27 cellular contexts compared by ENCODE assay signal in genomic region chr1:6632588-6633514, GRCh38. TPM values are rescaled to one million over a fixed set of nuclear protein-coding genes. Genes with fewer than 3 reads are reported as not detected.
DNase-seq lines count a peak whose midpoint lies in the region; ATAC-seq and TF ChIP-seq lines count a peak whose summit lies in the region.
"Had no signal": no experiment of that assay in that cellular context is flagged by ENCODE, and none has a peak within 500 bp of the region (broad histone marks: within the 10 kb centered on the region; RNA-seq: fewer than 3 reads in every experiment).

No MANE protein-coding gene starts in this region.

- H3K79me2 ChIP-seq in osteoblast (ENCODE audit: insufficient read depth, low read length): peaks cover 18% of the 10 kb centered on the region

- intact Hi-C loops in right cardiac atrium (cut with DNase I): loop anchor here in 1 of 4 donors (10.0 kb wide), 1 partner anchor 78 kb away; the partner anchor contains the start of genes NOL9 and TAS1R1
- intact Hi-C loops in Right ventricle myocardium inferior (cut with DNase I): no loop called here
- intact Hi-C loops in ascending aorta (cut with DNase I): no loop called here

- H3K4me3 ChIP-seq in right cardiac atrium (ENCODE audit: low read length) (no peak overlapping the region), osteoblast (ENCODE audit: insufficient read depth, low read length) (no peak overlapping the region), ascending aorta (no peak overlapping the region)
- H3K4me3 ChIP-seq: esophagus squamous epithelium, lower lobe of right lung, pancreas, smooth muscle cell, tibial nerve had no signal

- H4K20me1 ChIP-seq in osteoblast (ENCODE audit: insufficient read depth, low read length): peaks cover 6% of the 10 kb centered on the region

- DNase-seq in right cardiac atrium: peak in 2 of 3 donors; percentile 37 to 43
- DNase-seq in Right ventricle myocardium inferior (ENCODE audit: missing footprints): no peak
- DNase-seq in osteoblast (ENCODE audit: insufficient read length, low spot score, missing footprints): peak; percentile 41
- DNase-seq in ascending aorta (ENCODE audit: low spot score in 2 of 2): no peak
- DNase-seq: activated CD4-positive, alpha-beta T cell treated with anti-CD3 and anti-CD28 coated beads, Interleukin-2, amount 10 ng/mL, durations not matched to agents 24 days and 14 days; activated gamma-delta T cell treated with Interleukin-2 at 50 U/mL for 16 hours; activated T-cell treated with anti-CD3 and anti-CD28 coated beads, Interleukin-2, amount 50 U/mL, for 1 hour; CD4-positive, alpha-beta memory T cell; EL; esophagus squamous epithelium; foreskin melanocyte; kidney glomerular epithelial cell; lower lobe of right lung; natural killer cell; NCI-H1417 treated with DMSO at 0.1 percent for 48 hours; NCI-H2081; NCI-H2227 treated with DMSO at 0.1 percent for 48 hours; NCI-H526 treated with DMSO at 0.1 percent for 48 hours; pancreas; retina; SIG-M5; stimulated activated CD4-positive, alpha-beta T cell treated with anti-CD3 and anti-CD28 coated beads, Interleukin-1b, Interleukin-23, amount 100 ng/mL, for 48 hours; stimulated activated CD8-positive, alpha-beta memory T cell treated with anti-CD3 and anti-CD28 coated beads, Interleukin-4, amount 100 ng/mL, for 48 hours; T-helper 9 cell; WERI-Rb-1 had no signal

- no peak overlapping the region for H3K27ac ChIP-seq in right cardiac atrium (ENCODE audit: low read length)
- no peak overlapping the region for H3K27ac ChIP-seq in osteoblast (ENCODE audit: low read depth, low read length)
- no peak overlapping the region for H3K27ac ChIP-seq in ascending aorta
- H3K27ac ChIP-seq: esophagus squamous epithelium, lower lobe of right lung, pancreas, tibial nerve, WERI-Rb-1 had no signal

- ATAC-seq in right cardiac atrium (no peak), Right ventricle myocardium inferior (no peak)
- ATAC-seq: lower lobe of right lung, natural killer cell, pancreas had no signal

- no peak overlapping the region for H2AFZ ChIP-seq in osteoblast (ENCODE audit: low read length)

- H3K36me3 ChIP-seq in osteoblast (ENCODE audit: insufficient read depth, low read length): peaks cover 76% of the 10 kb centered on the region
- peaks cover 63 to 84% of the 10 kb centered on the region in 2 donors for H3K36me3 ChIP-seq in ascending aorta

- no peaks in the 10 kb centered on the region for H3K9me3 ChIP-seq in right cardiac atrium (ENCODE audit: control insufficient read depth, low read length)
- H3K9me3 ChIP-seq in osteoblast (ENCODE audit: low read depth, low read length): no peaks in the 10 kb centered on the region
- no peaks in the 10 kb centered on the region for H3K9me3 ChIP-seq in ascending aorta
- H3K9me3 ChIP-seq: esophagus squamous epithelium, lower lobe of right lung, pancreas, tibial nerve had no signal

- WGBS in right cardiac atrium: 81% methylated on average over 30 of the region's 30 CpGs

- TF ChIP-seq CTCF in osteoblast (IDR thresholded peaks at IDR 0.05; ENCODE audit: extremely low read depth, low read depth, low read length): no peak
- TF ChIP-seq CTCF in ascending aorta (IDR thresholded peaks at IDR 0.05): no peak

- H3K27me3 ChIP-seq in right cardiac atrium (ENCODE audit: control insufficient read depth, insufficient read depth): no peaks in the 10 kb centered on the region
- no peaks in the 10 kb centered on the region for H3K27me3 ChIP-seq in osteoblast (ENCODE audit: insufficient read depth, low read length)
- H3K27me3 ChIP-seq in ascending aorta: no peaks in the 10 kb centered on the region
- H3K27me3 ChIP-seq: esophagus squamous epithelium, pancreas, tibial nerve had no signal

- H3K4me2 ChIP-seq in osteoblast (ENCODE audit: insufficient read depth, low read length): no peak overlapping the region
- H3K4me2 ChIP-seq: smooth muscle cell had no signal

- H3K4me1 ChIP-seq in right cardiac atrium (ENCODE audit: control insufficient read depth, insufficient read depth, low read length) (no peaks in the 10 kb centered on the region), osteoblast (ENCODE audit: insufficient read depth, low read length) (no peaks in the 10 kb centered on the region), ascending aorta (peaks cover 0 to 5% of the 10 kb centered on the region in 2 donors)
- H3K4me1 ChIP-seq: lower lobe of right lung had no signal

RNA-seq across cellular contexts. Expression of gene THAP3, which starts 8.2 kb away (rescaled TPM):
- total RNA-seq in right cardiac atrium: 10 to 100 TPM; 10.2 to 17.9 (median 14.3) TPM
- polyA plus RNA-seq in right cardiac atrium: 20.8 TPM
- 12.5 TPM for total RNA-seq in Right ventricle myocardium inferior
- 19.2 and 19.5 TPM in 2 replicates for total RNA-seq in osteoblast
- total RNA-seq in ascending aorta: 9.3 TPM

RNA-seq across cellular contexts. Expression of gene PHF13, which starts 19.3 kb away (rescaled TPM):
- 1 to 10 TPM; 6.4 to 9.7 (median 7.9) TPM for total RNA-seq in right cardiac atrium
- 4.8 TPM for polyA plus RNA-seq in right cardiac atrium
- 8.0 TPM for total RNA-seq in Right ventricle myocardium inferior
- total RNA-seq in osteoblast: 13.4 and 16.8 TPM in 2 replicates
- 1.5 TPM for total RNA-seq in ascending aorta

RNA-seq across cellular contexts. Expression of gene KLHL21, which starts 30.2 kb away (rescaled TPM):
- total RNA-seq in right cardiac atrium (10 to 100 TPM; 54.9 to 71.3 (median 65.9) TPM), Right ventricle myocardium inferior (102 TPM), osteoblast (76.3 and 86.1 TPM in 2 replicates), ascending aorta (147 TPM)
- polyA plus RNA-seq in right cardiac atrium: 57.7 TPM

RNA-seq across cellular contexts. Expression of gene ZBTB48, which starts 53.1 kb away (rescaled TPM):
- total RNA-seq in right cardiac atrium (10 to 100 TPM; 11.3 to 18.4 (median 15.0) TPM), Right ventricle myocardium inferior (15.1 TPM), osteoblast (11.5 and 14.5 TPM in 2 replicates), ascending aorta (106 TPM)
- polyA plus RNA-seq in right cardiac atrium: 14.7 TPM

Comparison
In these comparisons a context has a peak if more than half of its experiments do, and no peak if none do; other contexts are left out.
1. DNase-seq: peak in right cardiac atrium (2 of 3) and osteoblast (single experiment); none in Right ventricle myocardium inferior (single experiment) and ascending aorta (0 of 2).